9 cellular contexts compared by ENCODE assay signal in genomic region chr9:35828716-35829083, GRCh38. TPM values are rescaled to one million over a fixed set of nuclear protein-coding genes. Genes with fewer than 3 reads are reported as not detected.
DNase-seq lines count a peak whose midpoint lies in the region; ATAC-seq and TF ChIP-seq lines count a peak whose summit lies in the region.
"Had no signal": no experiment of that assay in that cellular context is flagged by ENCODE, and none has a peak within 500 bp of the region (broad histone marks: within the 10 kb centered on the region; RNA-seq: fewer than 3 reads in every experiment).

TSS of gene FAM221B (minus strand) at chr9:35828732. CDS start at chr9:35826161, 2,571 bp downstream.

- H3K4me3 ChIP-seq in ascending aorta: peak within 1 kb of the TSS; percentile 75 to 96

- no peaks in the 10 kb centered on the region for H3K36me3 Mint-ChIP-seq in stimulated activated naive CD8-positive, alpha-beta T cell treated with anti-CD3 and anti-CD28 coated beads, Interleukin-15, Interleukin-2, amounts not matched to agents 100 ng/mL and 50 ng/mL, for 24 hours (ENCODE audit: low read depth)

- H3K9me3 ChIP-seq in KOPT-K1 (ENCODE audit: insufficient read depth, low read length, poor library complexity, severe bottlenecking) (no peaks in the 10 kb centered on the region), ascending aorta (no peaks in the 10 kb centered on the region)

- peak within 1 kb of the TSS; percentile 91 for H3K27ac Mint-ChIP-seq in stimulated activated naive CD8-positive, alpha-beta T cell treated with anti-CD3 and anti-CD28 coated beads, Interleukin-15, Interleukin-2, amounts not matched to agents 100 ng/mL and 50 ng/mL, for 24 hours

- H3K4me3 Mint-ChIP-seq in stimulated activated naive CD8-positive, alpha-beta T cell treated with anti-CD3 and anti-CD28 coated beads, Interleukin-15, Interleukin-2, amounts not matched to agents 100 ng/mL and 50 ng/mL, for 24 hours: peak within 1 kb of the TSS; percentile 95

- no peaks in the 10 kb centered on the region for H3K27me3 ChIP-seq in ascending aorta

- peak; percentile 4 for ATAC-seq in left colon

- H3K36me3 ChIP-seq in KOPT-K1 (ENCODE audit: insufficient read depth, low read length): no peaks in the 10 kb centered on the region
- H3K36me3 ChIP-seq in ascending aorta: no peaks in the 10 kb centered on the region

- peaks cover 27% of the 10 kb centered on the region for H3K4me1 Mint-ChIP-seq in stimulated activated naive CD8-positive, alpha-beta T cell treated with anti-CD3 and anti-CD28 coated beads, Interleukin-15, Interleukin-2, amounts not matched to agents 100 ng/mL and 50 ng/mL, for 24 hours (ENCODE audit: low read depth)

- H3K27ac ChIP-seq in KOPT-K1 (ENCODE audit: low read depth, low read length, poor library complexity, severe bottlenecking) (peak within 1 kb of the TSS; percentile 48), ascending aorta (peak within 1 kb of the TSS; percentile 88 to 98)

- no peaks in the 10 kb centered on the region for H3K9me3 Mint-ChIP-seq in stimulated activated naive CD8-positive, alpha-beta T cell treated with anti-CD3 and anti-CD28 coated beads, Interleukin-15, Interleukin-2, amounts not matched to agents 100 ng/mL and 50 ng/mL, for 24 hours

- no peak for TF ChIP-seq CTCF in ascending aorta (IDR thresholded peaks at IDR 0.05)

- H3K27me3 Mint-ChIP-seq in stimulated activated naive CD8-positive, alpha-beta T cell treated with anti-CD3 and anti-CD28 coated beads, Interleukin-15, Interleukin-2, amounts not matched to agents 100 ng/mL and 50 ng/mL, for 24 hours: no peaks in the 10 kb centered on the region

- intact Hi-C loops in ascending aorta (cut with DNase I) (loop anchor here (1.0 to 5.0 kb wide), 5 partner anchors 13 to 171 kb away; partner anchors contain the start of genes CCDC107, HINT2 and RMRP), left colon (cut with DNase I, micrococcal nuclease) (no loop called here)

- peak; percentile 69 for DNase-seq in DMS 273 (lab: John Stamatoyannopoulos, UW; ENCODE audit: unreplicated experiment)
- no peak for DNase-seq in DMS 273 treated with DMSO at 0.1 percent for 48 hours (lab: John Stamatoyannopoulos, UW)
- DNase-seq in ascending aorta (ENCODE audit: low spot score in 2 of 2): peak in 1 of 2 donors; percentile 69
- DNase-seq in left colon: peak; percentile 48 to 70
- no peak for DNase-seq in GM19238 (ENCODE audit: insufficient read length, low spot score)
- DNase-seq in NCI-H2029 treated with DMSO at 0.1 percent for 48 hours (lab: John Stamatoyannopoulos, UW): no peak

- peaks cover 10 to 25% of the 10 kb centered on the region in 2 donors for H3K4me1 ChIP-seq in ascending aorta

RNA-seq across cellular contexts. Expression of gene FAM221B, which starts in this region (rescaled TPM):
- total RNA-seq in ascending aorta (not detected), left colon (under 1 TPM in 1 of 2 donors, not detected in 1; 0.28 TPM)
- total RNA-seq: activated CD8-positive, alpha-beta memory T cell treated with anti-CD3 and anti-CD28 coated beads for 36 hours had no signal

Comparison
In these comparisons a context has a peak if more than half of its experiments do, and no peak if none do; other contexts are left out.
1. Peak in DNase-seq and ATAC-seq in left colon; RNA of the gene not detected or under 1 TPM.